9 cellular contexts compared by ENCODE assay signal in genomic region chr17:28043296-28043695, GRCh38. TPM values are rescaled to one million over a fixed set of nuclear protein-coding genes. Genes with fewer than 3 reads are reported as not detected.
DNase-seq lines count a peak whose midpoint lies in the region; ATAC-seq and TF ChIP-seq lines count a peak whose summit lies in the region.
"Had no signal": no experiment of that assay in that cellular context is flagged by ENCODE, and none has a peak within 500 bp of the region (broad histone marks: within the 10 kb centered on the region; RNA-seq: fewer than 3 reads in every experiment).

No MANE protein-coding gene starts in this region.

- H3K9ac ChIP-seq in SU-DHL-6 (ENCODE audit: low read length) (no peak overlapping the region), fibroblast of lung (ENCODE audit: insufficient read depth, low read length) (no peak overlapping the region)

- no peak overlapping the region for H2AFZ ChIP-seq in SU-DHL-6 (ENCODE audit: low read depth, low read length, severe bottlenecking)
- H2AFZ ChIP-seq in fibroblast of lung (ENCODE audit: low read length), result no peak overlapping the region

- H3K4me1 ChIP-seq in fibroblast of lung (ENCODE audit: control insufficient read depth, extremely low read depth, insufficient read depth, low read length) (peaks cover 2% of the 10 kb centered on the region), spleen (peaks cover 40 to 69% (median 58%) of the 10 kb centered on the region in 6 donors)

- peak overlapping the region; percentile 87 to 89 for H3K4me3 Mint-ChIP-seq in activated T-cell treated with anti-CD3 and anti-CD28 coated beads, Interleukin-2, amount 50 U/mL, for 72 hours

- no peak for TF ChIP-seq CTCF in SU-DHL-6 (IDR thresholded peaks at IDR 0.05; ENCODE audit: insufficient read depth, low read length, poor library complexity, severe bottlenecking)
- no peak for TF ChIP-seq CTCF in fibroblast of lung (conservative IDR thresholded peaks at IDR 0.05 in 1 of 2, IDR thresholded peaks at IDR 0.05 in 1 of 2; ENCODE audit: low read depth in 1 of 2, low read length in 2 of 2)
- TF ChIP-seq CTCF in spleen (IDR thresholded peaks at IDR 0.05 in 8 of 11, conservative IDR thresholded peaks at IDR 0.05 in 3 of 11), result no peak

- no peaks in the 10 kb centered on the region for H3K27me3 ChIP-seq in SU-DHL-6 (ENCODE audit: low read length)
- no peaks in the 10 kb centered on the region for H3K27me3 ChIP-seq in fibroblast of lung (ENCODE audit: control insufficient read depth, insufficient read depth, low read length)
- no peaks in the 10 kb centered on the region for H3K27me3 ChIP-seq in spleen (replicated peaks in 1 of 7)

- H3F3A ChIP-seq in SU-DHL-6 (ENCODE audit: insufficient read depth), result peaks cover 5% of the 10 kb centered on the region; the same call in 1 of the 2 replicates

- no peak for ATAC-seq in activated T-cell treated with anti-CD3 and anti-CD28 coated beads, Interleukin-2, amount 50 U/mL, for 72 hours (replicated peaks in 1 of 2)
- ATAC-seq in HG02623 (IDR thresholded peaks at IDR 0.05; ENCODE audit: unreplicated experiment) (no peak), GM21723 (IDR thresholded peaks at IDR 0.05; ENCODE audit: unreplicated experiment) (no peak)

- H3K4me3 ChIP-seq in SU-DHL-6 (ENCODE audit: insufficient read depth, low read length, poor library complexity, severe bottlenecking) (no peak overlapping the region), fibroblast of lung (replicated peaks in 1 of 4; ENCODE audit: control extremely low read depth in 1 of 4, insufficient read depth in 1 of 4, low read depth in 3 of 4, low read length in 4 of 4) (peak overlapping the region in 3 of 4 experiments; percentile 30 to 82 (median 33)), spleen (peak overlapping the region in 7 of 8 donors; percentile 4 to 90 (median 13))

- H3K9me3 Mint-ChIP-seq in activated T-cell treated with anti-CD3 and anti-CD28 coated beads, Interleukin-2, amount 50 U/mL, for 72 hours, result peaks cover 0 to 5% of the 10 kb centered on the region in 2 donors

- H3K79me2 ChIP-seq in SU-DHL-6 (ENCODE audit: insufficient read depth, low read length) (peaks cover 55% of the 10 kb centered on the region), fibroblast of lung (ENCODE audit: control insufficient read depth, insufficient read depth, low read length) (peaks cover 48% of the 10 kb centered on the region)

- peaks cover 86% of the 10 kb centered on the region for H3K4me1 Mint-ChIP-seq in activated T-cell treated with anti-CD3 and anti-CD28 coated beads, Interleukin-2, amount 50 U/mL, for 72 hours (ENCODE audit: low read depth)

- peaks cover 0 to 2% of the 10 kb centered on the region in 2 donors for H3K36me3 Mint-ChIP-seq in activated T-cell treated with anti-CD3 and anti-CD28 coated beads, Interleukin-2, amount 50 U/mL, for 72 hours (ENCODE audit: insufficient read depth in 2 of 2)

- H3K9me2 ChIP-seq in SU-DHL-6 (replicated peaks; ENCODE audit: insufficient read depth, low read length), result no peaks in the 10 kb centered on the region

- no peaks in the 10 kb centered on the region for H3K27me3 Mint-ChIP-seq in activated T-cell treated with anti-CD3 and anti-CD28 coated beads, Interleukin-2, amount 50 U/mL, for 72 hours (ENCODE audit: low read depth)

- H3K27ac ChIP-seq in SU-DHL-6 (ENCODE audit: low read depth, low read length) (no peak overlapping the region), fibroblast of lung (ENCODE audit: insufficient read depth, low read length) (no peak overlapping the region), spleen (peak overlapping the region in 1 of 8 donors; percentile 2)

- H3K4me2 ChIP-seq in SU-DHL-6 (ENCODE audit: low read depth, low read length, poor library complexity, severe bottlenecking) (peak overlapping the region; percentile 50), fibroblast of lung (ENCODE audit: extremely low read depth, insufficient read depth, low read length) (peak overlapping the region; percentile 84)

- H3K9me3 ChIP-seq in SU-DHL-6 (ENCODE audit: insufficient read depth, low read length), result no peaks in the 10 kb centered on the region
- H3K9me3 ChIP-seq in fibroblast of lung (ENCODE audit: control insufficient read depth, insufficient read depth, low read depth, low read length), result no peaks in the 10 kb centered on the region
- no peaks in the 10 kb centered on the region for H3K9me3 ChIP-seq in spleen

- TF ChIP-seq POLR2A in spleen (IDR thresholded peaks at IDR 0.05), result no peak

- H4K20me1 ChIP-seq in SU-DHL-6 (ENCODE audit: low read depth, low read length), result no peaks in the 10 kb centered on the region; the same call in 1 of the 2 replicates
- H4K20me1 ChIP-seq in fibroblast of lung (ENCODE audit: control insufficient read depth, extremely low read depth, insufficient read depth, low read length), result peaks cover 2% of the 10 kb centered on the region

- no peak for DNase-seq in activated T-cell treated with anti-CD3 and anti-CD28 coated beads, Interleukin-2, amount 50 U/mL, for 72 hours
- DNase-seq in activated T-cell treated with anti-CD3 and anti-CD28 coated beads, Interleukin-2, amount 50 U/mL, for 1 hour, result no peak
- DNase-seq in fibroblast of lung (ENCODE audit: low read depth in 2 of 2) (no peak), spleen (no peak), SW480 (ENCODE audit: low spot score) (no peak)
- DNase-seq: NCI-H1930 had no signal

- no peak overlapping the region for H3K27ac Mint-ChIP-seq in activated T-cell treated with anti-CD3 and anti-CD28 coated beads, Interleukin-2, amount 50 U/mL, for 72 hours

- intact Hi-C loops in spleen (cut with DNase I; ENCODE audit: low total_unique reads), result no loop called here

- H3K36me3 ChIP-seq in SU-DHL-6 (ENCODE audit: low read length) (peaks cover 8% of the 10 kb centered on the region; the same call in 1 of the 2 replicates), fibroblast of lung (ENCODE audit: control insufficient read depth, insufficient read depth, low read length) (no peaks in the 10 kb centered on the region), spleen (no peaks in the 10 kb centered on the region)

- WGBS in spleen, 5 donors, result 87 to 92% (median 91%) methylated on average over 3 of the region's 3 CpGs

RNA-seq across cellular contexts. Expression of gene NLK, which starts 0.8 kb away (rescaled TPM):
- 10 to 100 TPM in 1 of 2 donors, 1 to 10 TPM in 1; 10.0 to 11.7 TPM for total RNA-seq in activated T-cell treated with anti-CD3 and anti-CD28 coated beads, Interleukin-2, amount 50 U/mL, for 72 hours
- total RNA-seq in fibroblast of lung (11.6 and 14.4 TPM in 2 replicates), spleen (10 to 100 TPM; 22.5 to 49.4 (median 37.0) TPM)
- polyA plus RNA-seq in fibroblast of lung (13.1 and 16.1 TPM in 2 replicates), spleen (10 to 100 TPM; 12.6 to 15.3 (median 13.9) TPM)
- polyA plus RNA-seq in fibroblast of lung (2012), result 6.6 and 7.4 TPM in 2 replicates
- 17.0 and 56.1 TPM in 2 replicates for polyA minus RNA-seq in fibroblast of lung (ENCODE audit: low replicate concordance)
